ENCODE assay signal across 24 cellular contexts in the genomic region with DNA sequence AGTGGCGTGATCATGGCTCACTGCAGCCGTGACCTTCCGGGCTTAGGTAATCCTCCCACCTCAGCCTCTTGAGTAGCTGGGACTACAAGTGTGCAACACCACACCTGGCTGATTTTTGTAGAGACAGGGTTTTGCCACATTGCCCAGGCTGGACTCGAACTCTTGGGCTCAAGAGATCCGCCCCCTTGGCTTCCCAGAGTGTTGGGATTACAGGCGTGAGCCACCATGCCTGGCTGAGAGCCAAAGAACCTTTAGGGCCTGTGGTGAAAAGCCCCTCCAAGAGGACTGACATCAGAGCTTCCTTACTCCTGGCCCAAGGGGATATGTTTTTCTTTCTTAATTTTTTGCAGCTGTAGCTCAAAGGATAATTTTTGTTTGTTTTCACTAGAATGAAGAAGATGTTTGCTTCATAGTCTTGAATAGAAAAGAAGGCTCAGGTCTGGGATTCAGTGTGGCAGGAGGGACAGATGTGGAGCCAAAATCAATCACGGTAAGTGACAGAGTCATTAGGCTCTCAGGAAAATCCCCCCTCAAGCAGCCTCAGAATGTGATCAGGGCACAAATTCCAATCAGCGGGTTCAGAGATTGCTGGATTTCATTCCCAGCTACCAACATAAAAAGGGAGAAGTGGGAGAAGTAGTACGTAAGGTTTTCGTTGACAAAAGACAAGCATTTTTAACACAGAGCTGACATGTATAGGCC.
A peak's percentile ranks its signal among the peaks of the same experiment; 100 is the strongest.
DNase-seq lines count a peak whose midpoint lies in the region; ATAC-seq, FAIRE-seq and TF ChIP-seq lines count a peak whose summit lies in the region.
"Had no signal": no experiment of that assay in that cellular context is flagged by ENCODE, and none has a peak within 500 bp of the region (broad histone marks: within the 10 kb centered on the region; RNA-seq: fewer than 3 reads in every experiment).

No MANE protein-coding gene starts in this region.

- dilution Hi-C loops in IMR-90 (cut with HindIII; ENCODE audit: low sequenced_read_pairs, unreplicated experiment), result no loop called here
- dilution Hi-C loops in endothelial cell of umbilical vein (cut with MboI; ENCODE audit: extremely low pct_ligation_motif_present, low sequenced_read_pairs), result no loop called here

- H3K4me3 Mint-ChIP-seq in osteocyte (ENCODE audit: unreplicated experiment), result no peak overlapping the region
- H3K4me3 Mint-ChIP-seq: activated CD4-positive, alpha-beta memory T cell treated with anti-CD3 and anti-CD28 coated beads for 36 hours; activated naive CD4-positive, alpha-beta T cell treated with anti-CD3 and anti-CD28 coated beads for 36 hours; activated T-cell treated with anti-CD3 and anti-CD28 coated beads, Interleukin-2, amount 50 U/mL, for 4 hours; endodermal cell had no signal

- no peak for TF ChIP-seq EP300 in upper lobe of left lung (IDR thresholded peaks at IDR 0.05)

- TF ChIP-seq CTCF in IMR-90 (conservative IDR thresholded peaks at IDR 0.05; ENCODE audit: low read depth, low read length) (no peak), endothelial cell of umbilical vein (IDR thresholded peaks at IDR 0.05; ENCODE audit: extremely low read depth in 1 of 2, insufficient read depth in 1 of 2, low read depth in 1 of 2, low read length in 2 of 2) (no peak), osteocyte (IDR thresholded peaks at IDR 0.05) (no peak), left lung (IDR thresholded peaks at IDR 0.05) (no peak), upper lobe of left lung (IDR thresholded peaks at IDR 0.05) (no peak)

- intact Hi-C loops in IMR-90 (cut with micrococcal nuclease), result no loop called here
- intact Hi-C loops in endothelial cell of umbilical vein (cut with micrococcal nuclease), result loop anchor here (5.0 kb wide), 1 partner anchor 490 kb away; the partner anchor contains the start of gene SUB1
- intact Hi-C loops in left lung (cut with DNase I), result no loop called here
- intact Hi-C loops in aorta (cut with DNase I), result no loop called here

- 96% methylated on average over 3 of the region's 10 CpGs; no CpG with 5 or more reads in 1 of the 2 experiments for WGBS in IMR-90 (ENCODE audit: extremely low coverage in 2 of 2, insufficient read length in 1 of 2), 2 experiments
- 93 to 96% methylated on average over 9 to 10 of the region's 10 CpGs for WGBS in upper lobe of left lung, 2 donors
- WGBS in aorta, 2 donors, result 91 to 95% methylated on average over 10 of the region's 10 CpGs

- no peak overlapping the region for H2BK15ac ChIP-seq in IMR-90 (ENCODE audit: low read depth, low read length)

- no peak overlapping the region for H3K56ac ChIP-seq in IMR-90 (ENCODE audit: extremely low read depth, insufficient read depth, low read length)

- H3K9me3 ChIP-seq in IMR-90 (ENCODE audit: control insufficient read depth, insufficient read depth, low read length), result no peaks in the 10 kb centered on the region
- no peaks in the 10 kb centered on the region for H3K9me3 ChIP-seq in endothelial cell of umbilical vein (replicated peaks; ENCODE audit: control insufficient read depth, insufficient read depth, low read length)
- H3K9me3 ChIP-seq in left lung, result no peaks in the 10 kb centered on the region
- no peaks in the 10 kb centered on the region for H3K9me3 ChIP-seq in upper lobe of left lung
- no peaks in the 10 kb centered on the region for H3K9me3 ChIP-seq in aorta (ENCODE audit: control insufficient read depth, low read length)
- H3K9me3 ChIP-seq: ascending aorta, lower lobe of right lung had no signal

- no peaks in the 10 kb centered on the region for H3K27me3 ChIP-seq in IMR-90 (ENCODE audit: control insufficient read depth, insufficient read depth, low read length)
- no peaks in the 10 kb centered on the region for H3K27me3 ChIP-seq in endothelial cell of umbilical vein (ENCODE audit: control insufficient read depth in 2 of 2, insufficient read depth in 2 of 2, low read length in 2 of 2)
- no peaks in the 10 kb centered on the region for H3K27me3 ChIP-seq in left lung
- H3K27me3 ChIP-seq in upper lobe of left lung, result no peaks in the 10 kb centered on the region
- no peaks in the 10 kb centered on the region for H3K27me3 ChIP-seq in aorta (ENCODE audit: control insufficient read depth in 1 of 2, insufficient read depth in 2 of 2, low read length in 1 of 2)
- H3K27me3 ChIP-seq: ascending aorta, foreskin keratinocyte had no signal

- peaks cover 19% of the 10 kb centered on the region for H3K36me3 Mint-ChIP-seq in osteocyte (ENCODE audit: unreplicated experiment)

- H3K9me1 ChIP-seq in IMR-90 (ENCODE audit: insufficient read depth, low read length) (peaks cover 2% of the 10 kb centered on the region; the same call in 1 of the 2 replicates), endothelial cell of umbilical vein (replicated peaks; ENCODE audit: control insufficient read depth, extremely low read depth, insufficient read depth, low read length) (no peaks in the 10 kb centered on the region)

- H3K4me1 ChIP-seq in IMR-90 (ENCODE audit: control insufficient read depth, insufficient read depth, low read length) (no peaks in the 10 kb centered on the region), endothelial cell of umbilical vein (ENCODE audit: control insufficient read depth, extremely low read depth, insufficient read depth, low read length) (peaks cover 45% of the 10 kb centered on the region), left lung (peaks cover 3 to 21% of the 10 kb centered on the region in 2 donors), upper lobe of left lung (peaks cover 0 to 28% (median 4%) of the 10 kb centered on the region in 4 donors), aorta (ENCODE audit: control insufficient read depth in 1 of 2, insufficient read depth in 2 of 2, low read length in 2 of 2) (no peaks in the 10 kb centered on the region)
- H3K4me1 ChIP-seq: foreskin keratinocyte had no signal

- no peak overlapping the region for H4K5ac ChIP-seq in IMR-90 (ENCODE audit: low read depth, low read length)

- H4K8ac ChIP-seq in IMR-90 (ENCODE audit: low read depth in 2 of 2, low read length in 2 of 2), result no peak overlapping the region

- POLR2A ChIA-PET in IMR-90 (lab: Charles Lee; ENCODE audit: unreplicated experiment), result interaction anchor here (0.6 kb wide), 1 partner anchor 388 kb away, joined by 3 read pairs; no protein-coding TSS in a partner anchor
- POLR2A ChIA-PET in endothelial cell of umbilical vein (lab: Charles Lee), result no interaction called here

- H3K4me2 ChIP-seq in IMR-90 (ENCODE audit: low read depth, low read length) (no peak overlapping the region), endothelial cell of umbilical vein (ENCODE audit: insufficient read depth, low read length) (no peak overlapping the region)
- H3K4me2 ChIP-seq: KMS-11 had no signal

- H3K4ac ChIP-seq in IMR-90 (ENCODE audit: low read depth, low read length), result no peak overlapping the region

- BruUV-seq in IMR-90 (replicated peaks; lab: Mats Ljungman, UMichigan), result no TSS peak
- BruUV-seq in endothelial cell of umbilical vein (replicated peaks; lab: Mats Ljungman, UMichigan), result no TSS peak

- no peaks in the 10 kb centered on the region for H3K9me3 Mint-ChIP-seq in osteocyte (ENCODE audit: unreplicated experiment)
- H3K9me3 Mint-ChIP-seq: activated CD4-positive, alpha-beta memory T cell treated with anti-CD3 and anti-CD28 coated beads for 36 hours; activated naive CD4-positive, alpha-beta T cell treated with anti-CD3 and anti-CD28 coated beads for 36 hours; activated T-cell treated with anti-CD3 and anti-CD28 coated beads, Interleukin-2, amount 50 U/mL, for 4 hours; endodermal cell had no signal

- H3K4me1 Mint-ChIP-seq in osteocyte (ENCODE audit: unreplicated experiment), result peaks cover 16% of the 10 kb centered on the region
- H3K4me1 Mint-ChIP-seq: endodermal cell had no signal

- DNase-seq in IMR-90 (peak; percentile 11), NCI-H82 treated with DMSO at 0.1 percent for 48 hours (lab: John Stamatoyannopoulos, UW; ENCODE audit: unreplicated experiment) (peak; percentile 83), endothelial cell of umbilical vein (ENCODE audit: low read depth, low spot score) (no peak), osteocyte (ENCODE audit: extremely low spot score, unreplicated experiment) (peak; percentile 48), left lung (no peak), upper lobe of left lung (no peak), aorta (no peak)
- DNase-seq: activated CD4-positive, alpha-beta memory T cell treated with anti-CD3 and anti-CD28 coated beads for 36 hours; activated naive CD4-positive, alpha-beta T cell treated with anti-CD3 and anti-CD28 coated beads for 36 hours; activated T-cell treated with anti-CD3 and anti-CD28 coated beads, Interleukin-2, amount 50 U/mL, for 4 hours; AML-193; DMS79 treated with DMSO at 0.1 percent for 48 hours; endodermal cell; foreskin keratinocyte; hypothalamus; lower lobe of right lung; NCI-H187; NK-92 treated with Interleukin-12 subunit alpha and Interleukin-12 subunit beta, amount 100 ng/mL, for 24 hours; right cardiac atrium had no signal

- H3K27ac ChIP-seq in IMR-90 (ENCODE audit: insufficient read depth, low read length), result no peak overlapping the region
- peak overlapping the region; percentile 96 for H3K27ac ChIP-seq in endothelial cell of umbilical vein (ENCODE audit: insufficient read depth, low read depth, low read length)
- H3K27ac ChIP-seq in left lung, result no peak overlapping the region
- peak overlapping the region in 2 of 4 donors; percentile 59 to 74 for H3K27ac ChIP-seq in upper lobe of left lung
- H3K27ac ChIP-seq in aorta (ENCODE audit: low read depth in 1 of 2, low read length in 2 of 2), result no peak overlapping the region
- H3K27ac ChIP-seq: ascending aorta, foreskin keratinocyte, KMS-11, lower lobe of right lung had no signal

- no peak overlapping the region for H4K91ac ChIP-seq in IMR-90 (ENCODE audit: insufficient read depth, low read depth, low read length)

- no peak overlapping the region for H3K14ac ChIP-seq in IMR-90 (replicated peaks; ENCODE audit: low read depth, low read length)

- in situ Hi-C loops in IMR-90 (cut with MboI; ENCODE audit: low sequenced_read_pairs), result no loop called here

- no peak overlapping the region for H3K23ac ChIP-seq in IMR-90 (ENCODE audit: low read depth, low read length)

- no peak overlapping the region for H2BK120ac ChIP-seq in IMR-90 (ENCODE audit: low read depth, low read length)

- H3K4me3 ChIP-seq in IMR-90 (ENCODE audit: insufficient read depth, low read depth, low read length), result no peak overlapping the region
- H3K4me3 ChIP-seq in endothelial cell of umbilical vein (replicated peaks in 1 of 3; ENCODE audit: insufficient read depth in 1 of 3, low read depth in 1 of 3, low read length in 3 of 3), result no peak overlapping the region
- H3K4me3 ChIP-seq in left lung, result no peak overlapping the region
- no peak overlapping the region for H3K4me3 ChIP-seq in upper lobe of left lung
- no peak overlapping the region for H3K4me3 ChIP-seq in aorta (ENCODE audit: low read length in 2 of 2)
- H3K4me3 ChIP-seq: ascending aorta, lower lobe of right lung had no signal

- no peak for TF ChIP-seq RAD21 in IMR-90 (IDR thresholded peaks at IDR 0.05; ENCODE audit: low read length)

- H2AK5ac ChIP-seq in IMR-90 (ENCODE audit: low read depth, low read length), result no peak overlapping the region

- no peak overlapping the region for H2AFZ ChIP-seq in IMR-90 (replicated peaks; ENCODE audit: low read length, poor library complexity)
- no peak overlapping the region for H2AFZ ChIP-seq in endothelial cell of umbilical vein (ENCODE audit: low read depth, low read length)

- H3K9ac ChIP-seq in IMR-90 (ENCODE audit: low read depth, low read length) (no peak overlapping the region), endothelial cell of umbilical vein (replicated peaks; ENCODE audit: extremely low read depth, insufficient read depth, low read length) (no peak overlapping the region)
- H3K9ac ChIP-seq: KMS-11 had no signal

- H3K79me1 ChIP-seq in IMR-90 (ENCODE audit: low read depth in 1 of 2, low read length in 2 of 2), result peaks cover under 1 to 3% of the 10 kb centered on the region in 2 experiments; a peak in 2 of 4 replicates

- no peaks in the 10 kb centered on the region for H4K20me1 ChIP-seq in IMR-90 (ENCODE audit: insufficient read depth, low read length)
- H4K20me1 ChIP-seq in endothelial cell of umbilical vein (replicated peaks; ENCODE audit: control insufficient read depth, extremely low read depth, insufficient read depth, low read length), result no peaks in the 10 kb centered on the region

- no peak overlapping the region for H2AK9ac ChIP-seq in IMR-90 (replicated peaks; ENCODE audit: low read depth, low read length, poor library complexity)

- no peak overlapping the region for H2BK20ac ChIP-seq in IMR-90 (ENCODE audit: low read depth, low read length)

- CTCF ChIA-PET in IMR-90 (lab: Yijun Ruan, JAX) (no interaction called here), endothelial cell of umbilical vein (lab: Charles Lee) (interaction anchor here (1.0 kb wide), 1 partner anchor 271 kb away, joined by 3 read pairs; no protein-coding TSS in a partner anchor)

- FAIRE-seq in endothelial cell of umbilical vein (lab: Jason Lieb, UNC), result no peak
- FAIRE-seq: H1, islet of Langerhans had no signal

- H2BK5ac ChIP-seq in IMR-90 (ENCODE audit: low read depth, low read length, poor library complexity, severe bottlenecking), result no peak overlapping the region

- ATAC-seq in IMR-90 (ENCODE audit: low read depth) (no peak), left lung (no peak), upper lobe of left lung (ENCODE audit: low FRiP score in 2 of 2) (no peak), aorta (ENCODE audit: low FRiP score) (no peak)
- ATAC-seq: activated T-cell treated with anti-CD3 and anti-CD28 coated beads, Interleukin-2, amount 50 U/mL, for 4 hours; foreskin keratinocyte; lower lobe of right lung; Panc1; right cardiac atrium had no signal

- H3K18ac ChIP-seq in IMR-90 (ENCODE audit: low read depth, low read length), result no peak overlapping the region

- TF ChIP-seq POLR2A in IMR-90 (IDR thresholded peaks at IDR 0.05; ENCODE audit: low read depth, low read length), result no peak
- TF ChIP-seq POLR2A in endothelial cell of umbilical vein (IDR thresholded peaks at IDR 0.05; ENCODE audit: low read depth, low read length), result no peak
- no peak for TF ChIP-seq POLR2A in upper lobe of left lung (IDR thresholded peaks at IDR 0.05)

- H3K79me2 ChIP-seq in endothelial cell of umbilical vein (ENCODE audit: control insufficient read depth, insufficient read depth, low read length), result no peaks in the 10 kb centered on the region

- no peaks in the 10 kb centered on the region for H3K27me3 Mint-ChIP-seq in osteocyte (ENCODE audit: unreplicated experiment)
- H3K27me3 Mint-ChIP-seq: activated CD4-positive, alpha-beta memory T cell treated with anti-CD3 and anti-CD28 coated beads for 36 hours had no signal

- H3K27ac Mint-ChIP-seq in osteocyte (ENCODE audit: unreplicated experiment), result peak overlapping the region; percentile 6
- H3K27ac Mint-ChIP-seq: activated CD4-positive, alpha-beta memory T cell treated with anti-CD3 and anti-CD28 coated beads for 36 hours; activated naive CD4-positive, alpha-beta T cell treated with anti-CD3 and anti-CD28 coated beads for 36 hours; endodermal cell had no signal

- H3K36me3 ChIP-seq in IMR-90 (ENCODE audit: control insufficient read depth, insufficient read depth, low read length) (peaks cover 26% of the 10 kb centered on the region), endothelial cell of umbilical vein (ENCODE audit: control insufficient read depth in 2 of 2, extremely low read depth in 1 of 2, insufficient read depth in 2 of 2, low read length in 2 of 2) (no peaks in the 10 kb centered on the region), left lung (peaks cover 0 to 55% of the 10 kb centered on the region in 2 donors), upper lobe of left lung (peaks cover 0 to 50% (median 13%) of the 10 kb centered on the region in 4 donors), aorta (ENCODE audit: control insufficient read depth in 1 of 2, insufficient read depth in 2 of 2, low read length in 1 of 2) (peaks cover 0 to 3% of the 10 kb centered on the region in 2 donors)

Comparison
In these comparisons a context has a peak if more than half of its experiments do, and no peak if none do; other contexts are left out.
1. DNase-seq: peak in IMR-90 (single experiment), NCI-H82 treated with DMSO at 0.1 percent for 48 hours (single experiment) and osteocyte (single experiment); none in endothelial cell of umbilical vein (single experiment), left lung (0 of 2), upper lobe of left lung (0 of 2) and aorta (0 of 2).